23 cellular contexts compared by ENCODE assay signal in genomic region chr5:82129723-82130285, GRCh38.
"Had no signal": no experiment of that assay in that cellular context is flagged by ENCODE, and none has a peak within 500 bp of the region (broad histone marks: within the 10 kb centered on the region; RNA-seq: fewer than 3 reads in every experiment).

No MANE protein-coding gene starts in this region.

- H3K27me3 ChIP-seq: foreskin keratinocyte, pancreas, right atrium auricular region, spleen, thyroid gland, upper lobe of right lung had no signal

- FAIRE-seq: islet of Langerhans, pancreas had no signal

- DNase-seq: activated CD4-positive, alpha-beta T cell treated with anti-CD3 and anti-CD28 coated beads, Interleukin-2, amount 10 ng/mL, durations not matched to agents 24 days and 14 days; activated CD8-positive, alpha-beta T cell treated with anti-CD3 and anti-CD28 coated beads for 36 hours; activated gamma-delta T cell treated with Interleukin-2 at 50 U/mL for 16 hours; aorta; effector CD8-positive, alpha-beta T cell; foreskin keratinocyte; hippocampal formation; left ventricle myocardium superior; mammary epithelial cell; midbrain; pancreas; psoas muscle; spleen; stimulated activated CD4-positive, alpha-beta T cell treated with anti-CD3 and anti-CD28 coated beads, Interleukin-4, amount 100 ng/mL, for 24 hours; stimulated activated naive CD8-positive, alpha-beta T cell treated with anti-CD3 and anti-CD28 coated beads, Interleukin-15, Interleukin-2, amounts not matched to agents 100 U/mL and 50 U/mL, for 24 hours; substantia nigra; thyroid gland; upper lobe of right lung had no signal

- ATAC-seq: activated CD4-positive, CD25-positive, alpha-beta regulatory T cell treated with anti-CD3 and anti-CD28 coated beads, Interleukin-2, amount 50 U/mL, for 24 hours; activated CD8-positive, alpha-beta T cell treated with anti-CD3 and anti-CD28 coated beads for 36 hours; activated naive CD4-positive, alpha-beta T cell treated with anti-CD3 and anti-CD28 coated beads, Interleukin-2, amount 50 U/mL, for 72 hours; foreskin keratinocyte; left ventricle myocardium superior; natural killer cell treated with Interleukin-12 subunit alpha and Interleukin-12 subunit beta and Interleukin-15 and Interleukin-18, amount 100 ng/mL, for 72 hours; pancreas; psoas muscle; stimulated activated naive CD8-positive, alpha-beta T cell treated with anti-CD3 and anti-CD28 coated beads, Interleukin-15, Interleukin-2, amounts not matched to agents 100 U/mL and 50 U/mL, for 24 hours; upper lobe of right lung had no signal

- H3K9me3 ChIP-seq: pancreas, psoas muscle, right atrium auricular region, upper lobe of right lung had no signal

- H3K27ac ChIP-seq: foreskin keratinocyte, pancreas, psoas muscle, right atrium auricular region, spleen, thyroid gland, upper lobe of right lung had no signal

- H3K4me1 ChIP-seq: foreskin keratinocyte, pancreas, psoas muscle, right atrium auricular region, spleen, thyroid gland, upper lobe of right lung had no signal

- H3K4me3 ChIP-seq: pancreas, psoas muscle, right atrium auricular region, spleen, thyroid gland, upper lobe of right lung had no signal

- H3K36me3 ChIP-seq: pancreas, right atrium auricular region, thyroid gland, upper lobe of right lung had no signal
